In genomic region chr3:188693435-188693834, GRCh38 we compare ENCODE assay signal across 21 cellular contexts.
"Had no signal": no experiment of that assay in that cellular context is flagged by ENCODE, and none has a peak within 500 bp of the region (broad histone marks: within the 10 kb centered on the region; RNA-seq: fewer than 3 reads in every experiment).

No MANE protein-coding gene starts in this region.

- H3K9ac ChIP-seq: parathyroid adenoma had no signal

- H3K79me2 ChIP-seq: parathyroid adenoma had no signal

- H2AFZ ChIP-seq: parathyroid adenoma had no signal

- H3K27me3 ChIP-seq: gastrocnemius medialis, stomach, thyroid gland, upper lobe of right lung, vagina had no signal

- H3K27ac ChIP-seq: coronary artery, gastrocnemius medialis, left ventricle myocardium inferior, lower lobe of right lung, parathyroid adenoma, skin epidermis, stomach, thyroid gland, upper lobe of right lung, vagina had no signal

- H3K9me3 ChIP-seq: gastrocnemius medialis, left ventricle myocardium inferior, lower lobe of right lung, stomach, thyroid gland, upper lobe of right lung, vagina had no signal

- ATAC-seq: gastrocnemius medialis, left cardiac atrium, lower lobe of right lung, sciatic nerve, upper lobe of right lung had no signal

- H3K4me3 ChIP-seq: coronary artery, gastrocnemius medialis, left ventricle myocardium inferior, lower lobe of right lung, skin epidermis, stomach, thyroid gland, upper lobe of right lung, vagina had no signal

- H3K36me3 ChIP-seq: gastrocnemius medialis, left ventricle myocardium inferior, lower lobe of right lung, stomach, thyroid gland, upper lobe of right lung, vagina had no signal

- DNase-seq: effector CD8-positive, alpha-beta T cell; gastrocnemius medialis; glutamatergic neuron; immature natural killer cell; kidney; left cardiac atrium; left ventricle myocardium inferior; lower lobe of right lung; mesenchymal stem cell; midbrain; naive B cell; occipital lobe; stimulated activated naive CD4-positive, alpha-beta T cell; stomach; thyroid gland; upper lobe of right lung had no signal

- H3K4me1 ChIP-seq: thyroid gland had no signal
